In the genomic region with DNA sequence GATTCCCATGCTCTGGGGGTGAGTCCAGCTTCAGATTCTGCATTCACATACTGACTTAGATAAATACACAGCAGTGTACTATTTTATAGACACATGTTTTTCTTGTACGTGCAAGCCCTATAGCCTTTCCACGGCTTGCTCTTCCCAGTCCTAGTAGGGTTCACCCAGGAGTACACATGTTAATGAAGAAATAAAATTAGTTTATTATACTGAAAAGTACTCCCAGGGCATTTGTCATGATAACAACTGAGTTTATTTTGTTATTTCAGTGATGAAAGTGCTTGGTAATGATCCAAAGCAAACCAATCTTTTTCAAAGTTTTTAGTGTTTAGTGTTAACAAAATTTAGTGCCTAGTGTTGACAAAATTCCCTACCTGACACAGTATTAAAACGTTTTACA, we compare ENCODE assay signal across 16 cellular contexts. TPM values are rescaled to one million over a fixed set of nuclear protein-coding genes. Genes with fewer than 3 reads are reported as not detected.
A peak's percentile ranks its signal among the peaks of the same experiment; 100 is the strongest.
DNase-seq lines count a peak whose midpoint lies in the region; ATAC-seq, FAIRE-seq and TF ChIP-seq lines count a peak whose summit lies in the region.
"Had no signal": no experiment of that assay in that cellular context is flagged by ENCODE, and none has a peak within 500 bp of the region (broad histone marks: within the 10 kb centered on the region; RNA-seq: fewer than 3 reads in every experiment).

No MANE protein-coding gene starts in this region.

- H3K36me3 ChIP-seq in BJ (ENCODE audit: control insufficient read depth, insufficient read depth, low read length) (no peaks in the 10 kb centered on the region), PC-3 (ENCODE audit: low read depth, low read length) (no peaks in the 10 kb centered on the region), Caco-2 (ENCODE audit: control insufficient read depth, insufficient read depth, low read length) (no peaks in the 10 kb centered on the region)
- H3K36me3 ChIP-seq: esophagus muscularis mucosa had no signal

- no peak overlapping the region for H2AFZ ChIP-seq in PC-3 (ENCODE audit: low read length)

- POLR2A ChIA-PET in BJ (lab: Charles Lee), result no interaction called here
- POLR2A ChIA-PET in PC-3 (lab: Charles Lee; ENCODE audit: unreplicated experiment), result no interaction called here
- POLR2A ChIA-PET in Caco-2 (lab: Charles Lee), result no interaction called here

- no peak overlapping the region for H3K9ac ChIP-seq in PC-3 (ENCODE audit: low read length)

- H3K27me3 Mint-ChIP-seq in nephron (ENCODE audit: low read depth) (no peaks in the 10 kb centered on the region), Caco-2 (ENCODE audit: insufficient read depth, unreplicated experiment) (no peaks in the 10 kb centered on the region)

- CTCF ChIA-PET in BJ (lab: Yijun Ruan, JAX) (no interaction called here), PC-3 (lab: Charles Lee) (no interaction called here), Caco-2 (lab: Charles Lee) (no interaction called here)

- intact Hi-C loops in PC-3 (cut with micrococcal nuclease), result loop anchor here (2.0 to 5.0 kb wide), 2 partner anchors 28 to 49 kb away; no protein-coding TSS in a partner anchor
- intact Hi-C loops in Caco-2 (cut with micrococcal nuclease; ENCODE audit: unreplicated experiment), result no loop called here

- H3K4me1 ChIP-seq in PC-3 (ENCODE audit: insufficient read depth, low read length), result peaks cover 18% of the 10 kb centered on the region
- H3K4me1 ChIP-seq in Caco-2, result no peaks in the 10 kb centered on the region
- H3K4me1 ChIP-seq: psoas muscle had no signal

- H3K9me3 Mint-ChIP-seq in nephron (no peaks in the 10 kb centered on the region), Caco-2 (ENCODE audit: unreplicated experiment) (no peaks in the 10 kb centered on the region)
- H3K9me3 Mint-ChIP-seq: CD8-positive, alpha-beta T cell; memory B cell had no signal

- H3K36me3 Mint-ChIP-seq in nephron (ENCODE audit: low read depth), result peaks cover 8% of the 10 kb centered on the region
- H3K36me3 Mint-ChIP-seq in Caco-2 (ENCODE audit: insufficient read depth, unreplicated experiment), result no peaks in the 10 kb centered on the region
- H3K36me3 Mint-ChIP-seq: CD8-positive, alpha-beta T cell; IgD-negative memory B cell; memory B cell had no signal

- no peaks in the 10 kb centered on the region for H3K9me3 ChIP-seq in PC-3 (ENCODE audit: low read length)
- H3K9me3 ChIP-seq in Caco-2, result no peaks in the 10 kb centered on the region
- H3K9me3 ChIP-seq: esophagus muscularis mucosa, psoas muscle had no signal

- no peaks in the 10 kb centered on the region for H3K9me2 ChIP-seq in PC-3 (replicated peaks; ENCODE audit: low read length)

- no peak overlapping the region for H3K4me3 ChIP-seq in BJ (ENCODE audit: low read depth, low read length)
- no peak overlapping the region for H3K4me3 ChIP-seq in PC-3 (ENCODE audit: low read length)
- no peak overlapping the region for H3K4me3 ChIP-seq in Caco-2 (ENCODE audit: low read depth, low read length)
- H3K4me3 ChIP-seq: esophagus muscularis mucosa, psoas muscle had no signal

- BruUV-seq in PC-3 (replicated peaks; lab: Mats Ljungman, UMichigan), result no TSS peak
- no TSS peak for BruUV-seq in Caco-2 (replicated peaks; lab: Mats Ljungman, UMichigan)

- peaks cover 13% of the 10 kb centered on the region for H3K4me1 Mint-ChIP-seq in nephron
- no peaks in the 10 kb centered on the region for H3K4me1 Mint-ChIP-seq in Caco-2 (ENCODE audit: low read depth, unreplicated experiment)
- H3K4me1 Mint-ChIP-seq: IgD-negative memory B cell, memory B cell had no signal

- no peaks in the 10 kb centered on the region for H4K20me1 ChIP-seq in PC-3 (ENCODE audit: low read length)

- peak overlapping the region; percentile 58 for H3K4me2 ChIP-seq in PC-3 (ENCODE audit: low read length)

- ATAC-seq in PC-3 (peak; percentile 54), HG02623 (IDR thresholded peaks at IDR 0.05; ENCODE audit: unreplicated experiment) (no peak), GM18867 (IDR thresholded peaks at IDR 0.05; ENCODE audit: unreplicated experiment) (no peak)
- ATAC-seq: CD8-positive, alpha-beta T cell had no signal

- no peaks in the 10 kb centered on the region for H3K79me2 ChIP-seq in PC-3 (ENCODE audit: low read length)

- no peak for TF ChIP-seq CTCF in BJ (IDR thresholded peaks at IDR 0.05; ENCODE audit: insufficient read depth, low read depth, low read length)
- TF ChIP-seq CTCF in PC-3 (conservative IDR thresholded peaks at IDR 0.05; ENCODE audit: low read depth, low read length), result no peak
- no peak for TF ChIP-seq CTCF in nephron (IDR thresholded peaks at IDR 0.05; ENCODE audit: unreplicated experiment in 3 of 3)
- no peak for TF ChIP-seq CTCF in Caco-2 (IDR thresholded peaks at IDR 0.05; ENCODE audit: insufficient read depth in 1 of 2, low read depth in 1 of 2, low read length in 1 of 2, severe bottlenecking in 1 of 2, unreplicated experiment in 1 of 2)

- peak overlapping the region; percentile 69 to 84 (median 78) for H3K27ac Mint-ChIP-seq in nephron
- H3K27ac Mint-ChIP-seq in Caco-2 (ENCODE audit: unreplicated experiment), result no peak overlapping the region
- H3K27ac Mint-ChIP-seq: CD8-positive, alpha-beta T cell; IgD-negative memory B cell; memory B cell had no signal

- peak; percentile 93 for FAIRE-seq in endometrium (lab: Jason Lieb, UNC)

- H3K27me3 ChIP-seq in BJ (ENCODE audit: control insufficient read depth, insufficient read depth, low read length) (no peaks in the 10 kb centered on the region), PC-3 (ENCODE audit: low read length) (no peaks in the 10 kb centered on the region), Caco-2 (replicated peaks; ENCODE audit: control insufficient read depth, insufficient read depth, low read length) (no peaks in the 10 kb centered on the region)
- H3K27me3 ChIP-seq: esophagus muscularis mucosa had no signal

- H3K4me3 Mint-ChIP-seq in nephron (no peak overlapping the region), Caco-2 (ENCODE audit: unreplicated experiment) (no peak overlapping the region)
- H3K4me3 Mint-ChIP-seq: CD8-positive, alpha-beta T cell; IgD-negative memory B cell; memory B cell had no signal

- DNase-seq in BJ (ENCODE audit: low read depth) (peak; percentile 18), PC-3 (peak; percentile 20), epidermal melanocyte (ENCODE audit: insufficient read length, low spot score) (no peak), Caco-2 (no peak)
- DNase-seq: activated CD4-positive, CD25-positive, alpha-beta regulatory T cell treated with anti-CD3 and anti-CD28 coated beads, Interleukin-2, amount 50 U/mL, for 72 hours; caudate nucleus; CD8-positive, alpha-beta T cell; NCI-H1694 treated with DMSO at 0.1 percent for 48 hours; psoas muscle had no signal

- no peaks in the 10 kb centered on the region for H3F3A ChIP-seq in PC-3 (ENCODE audit: low read length, unreplicated experiment)

- H3K27ac ChIP-seq in PC-3 (ENCODE audit: low read length), result peak overlapping the region; percentile 51
- H3K27ac ChIP-seq: esophagus muscularis mucosa, psoas muscle had no signal

RNA-seq across cellular contexts. Expression of gene MAPK10, which starts 21.3 kb away (rescaled TPM):
- polyA plus RNA-seq in BJ (2011; rRNA removed), result 0.86 and 1.4 TPM in 2 replicates
- 2.2 and 3.5 TPM in 2 replicates for polyA minus RNA-seq in BJ (2011; rRNA and poly(A)+ RNA removed)
- 0.44 TPM in 1 of 2 replicates, not detected in the other for total RNA-seq in PC-3 (2014; rRNA removed)
- total RNA-seq in Caco-2 (2022), result 0.28 and 0.79 TPM in 2 replicates
- total RNA-seq: CD8-positive, alpha-beta T cell had no signal

Comparison
In these comparisons a context has a peak if more than half of its experiments do, and no peak if none do; other contexts are left out.
1. DNase-seq: peak in BJ (single experiment) and PC-3 (single experiment); none in epidermal melanocyte (single experiment) and Caco-2 (0 of 2).